In genomic region chr20:4813076-4813838, GRCh38 we compare ENCODE assay signal across 7 cellular contexts. TPM values are rescaled to one million over a fixed set of nuclear protein-coding genes. Genes with fewer than 3 reads are reported as not detected.
DNase-seq lines count a peak whose midpoint lies in the region; ATAC-seq, FAIRE-seq and TF ChIP-seq lines count a peak whose summit lies in the region.

No MANE protein-coding gene starts in this region.

- peaks cover 0 to 45% (median 14%) of the 10 kb centered on the region in 5 donors for H3K36me3 Mint-ChIP-seq in naive thymus-derived CD4-positive, alpha-beta T cell

- TF ChIP-seq CTCF in K562 (IDR thresholded peaks at IDR 0.05 in 2 of 3, conservative IDR thresholded peaks at IDR 0.05 in 1 of 3; ENCODE audit: insufficient read depth in 2 of 3, low read depth in 1 of 3, low read length in 3 of 3): no peak

- no peak for TF ChIP-seq POLR2A in K562 (conservative IDR thresholded peaks at IDR 0.05)

- H3K79me2 ChIP-seq in K562 (ENCODE audit: control insufficient read depth, insufficient read depth, low read length): no peaks in the 10 kb centered on the region

- H3K4me3 ChIP-seq in K562: no peak overlapping the region
- H3K4me3 ChIP-seq in naive thymus-derived CD4-positive, alpha-beta T cell (ENCODE audit: low read length): peak overlapping the region; percentile 86

- peaks cover 0 to 2% (median 0%) of the 10 kb centered on the region in 11 donors for H3K9me3 Mint-ChIP-seq in naive thymus-derived CD4-positive, alpha-beta T cell

- H3K9me3 ChIP-seq in KOPT-K1 (ENCODE audit: insufficient read depth, low read length, poor library complexity, severe bottlenecking) (no peaks in the 10 kb centered on the region), K562 (replicated peaks; ENCODE audit: control insufficient read depth, insufficient read depth, low read depth, low read length) (no peaks in the 10 kb centered on the region)
- no peaks in the 10 kb centered on the region for H3K9me3 ChIP-seq in naive thymus-derived CD4-positive, alpha-beta T cell (ENCODE audit: control insufficient read depth in 2 of 3, low read length in 3 of 3)

- no peak overlapping the region for H3K4me2 ChIP-seq in K562 (ENCODE audit: insufficient read depth, low read length)

- no peaks in the 10 kb centered on the region for H4K20me1 ChIP-seq in K562 (replicated peaks; ENCODE audit: control insufficient read depth, insufficient read depth, low read length)

- CTCF ChIA-PET in K562 (lab: Yijun Ruan, JAX; ENCODE audit: low intra/inter-chr PET ratio): no interaction called here
- CTCF ChIA-PET in naive thymus-derived CD4-positive, alpha-beta T cell (lab: Charles Lee): interaction anchor here (0.6 to 2.4 kb wide), 11 partner anchors 10 to 242 kb away, joined by 3 to 9 read pairs (median 3); no protein-coding TSS in a partner anchor

- H3K4me1 Mint-ChIP-seq in naive thymus-derived CD4-positive, alpha-beta T cell: peaks cover 65 to 92% (median 88%) of the 10 kb centered on the region in 7 donors

- TF ChIP-seq EP300 in K562 (IDR thresholded peaks at IDR 0.05; ENCODE audit: low read length): no peak

- H3K27me3 ChIP-seq in K562 (ENCODE audit: control insufficient read depth in 2 of 2, insufficient read depth in 2 of 2, low read length in 2 of 2): peaks cover 8 to 38% of the 10 kb centered on the region in 2 experiments; a peak in 3 of 5 replicates
- no peaks in the 10 kb centered on the region for H3K27me3 ChIP-seq in naive thymus-derived CD4-positive, alpha-beta T cell (ENCODE audit: control insufficient read depth in 2 of 2, insufficient read depth in 2 of 2, low read length in 2 of 2)

- ATAC-seq in GM19438 (IDR thresholded peaks at IDR 0.05; ENCODE audit: low read depth, unreplicated experiment) (peak; percentile 27), K562 (no peak), GM21381 (IDR thresholded peaks at IDR 0.05; ENCODE audit: unreplicated experiment) (no peak)
- ATAC-seq in naive thymus-derived CD4-positive, alpha-beta T cell: no peak

- POLR2A ChIA-PET in K562 (lab: Yijun Ruan, JAX): no interaction called here
- POLR2A ChIA-PET in naive thymus-derived CD4-positive, alpha-beta T cell (lab: Charles Lee): interaction anchor here (0.6 to 2.9 kb wide), 13 partner anchors 9 to 780 kb away, joined by 3 to 10 read pairs (median 4); partner anchors contain the start of gene PCNA

- no TSS peak for BruUV-seq in K562 (replicated peaks; lab: Mats Ljungman, UMichigan)

- peak overlapping the region; percentile 65 for H3K27ac ChIP-seq in KOPT-K1 (ENCODE audit: low read depth, low read length, poor library complexity, severe bottlenecking)
- H3K27ac ChIP-seq in K562 (ENCODE audit: extremely low read depth, low read depth, low read length): no peak overlapping the region
- peak overlapping the region; percentile 98 for H3K27ac ChIP-seq in naive thymus-derived CD4-positive, alpha-beta T cell (ENCODE audit: low read depth, low read length)

- H3K36me3 ChIP-seq in KOPT-K1 (ENCODE audit: insufficient read depth, low read length) (peaks cover 9% of the 10 kb centered on the region; the same call in 1 of the 2 replicates), K562 (ENCODE audit: control insufficient read depth, insufficient read depth, low read length) (no peaks in the 10 kb centered on the region)
- no peaks in the 10 kb centered on the region for H3K36me3 ChIP-seq in naive thymus-derived CD4-positive, alpha-beta T cell (ENCODE audit: control insufficient read depth in 2 of 3, insufficient read depth in 3 of 3, low read length in 3 of 3)

- 4% methylated on average over 13 of the region's 22 CpGs for WGBS in K562 (ENCODE audit: insufficient coverage, low coverage, missing lambda C conversion rate)

- in situ Hi-C loops in K562 (cut with MboI): no loop called here

- no peak overlapping the region for H2AFZ ChIP-seq in K562 (ENCODE audit: low read depth, low read length)

- no peak for TF ChIP-seq RAD21 in K562 (CRISPR knock-in tag; conservative IDR thresholded peaks at IDR 0.05 in 1 of 2, IDR thresholded peaks at IDR 0.05 in 1 of 2)

- no peaks in the 10 kb centered on the region for H3K27me3 Mint-ChIP-seq in naive thymus-derived CD4-positive, alpha-beta T cell

- H3K9me1 ChIP-seq in K562 (ENCODE audit: control insufficient read depth, insufficient read depth, low read length): no peaks in the 10 kb centered on the region

- no peak for FAIRE-seq in K562 (lab: Jason Lieb, UNC)
- no peak for FAIRE-seq in GM19239 (lab: Jason Lieb, UNC)

- H3K9ac ChIP-seq in K562 (ENCODE audit: insufficient read depth in 1 of 2, low read depth in 2 of 2, low read length in 2 of 2): no peak overlapping the region

- peak overlapping the region; percentile 97 to 100 (median 99) for H3K27ac Mint-ChIP-seq in naive thymus-derived CD4-positive, alpha-beta T cell

- intact Hi-C loops in K562 (cut with micrococcal nuclease): no loop called here
- intact Hi-C loops in naive thymus-derived CD4-positive, alpha-beta T cell (cut with micrococcal nuclease): loop anchor here (5.0 to 10.0 kb wide), 7 partner anchors 54 to 1721 kb away; partner anchors contain the start of gene SLC23A2 (in 1 of the 2)

- H3K4me1 ChIP-seq in K562 (replicated peaks in 1 of 2; ENCODE audit: control insufficient read depth in 2 of 2, insufficient read depth in 2 of 2, low read length in 2 of 2): no peaks in the 10 kb centered on the region; a peak in 1 of 5 replicates
- H3K4me1 ChIP-seq in naive thymus-derived CD4-positive, alpha-beta T cell (ENCODE audit: control insufficient read depth in 2 of 2, insufficient read depth in 2 of 2, low read length in 2 of 2): peaks cover 76% of the 10 kb centered on the region in 2 donors

- DNase-seq in K562 (ENCODE audit: extremely low read depth in 1 of 4, low spot score in 3 of 4) (no peak), NCI-H526 treated with DMSO at 0.1 percent for 48 hours (lab: John Stamatoyannopoulos, UW) (no peak), GM19239 (ENCODE audit: insufficient read length, low spot score) (no peak)
- peak in 3 of 9 donors; percentile 17 to 39 (median 22) for DNase-seq in naive thymus-derived CD4-positive, alpha-beta T cell

- peak overlapping the region; percentile 78 to 99 (median 92) for H3K4me3 Mint-ChIP-seq in naive thymus-derived CD4-positive, alpha-beta T cell

TF ChIP-seq in K562, 482 proteins besides CTCF, POLR2A, EP300 and RAD21:
- TF ChIP-seq EGR1 (conservative IDR thresholded peaks at IDR 0.05): peak; percentile 60
- TF ChIP-seq FOXJ3 (CRISPR knock-in tag; IDR thresholded peaks at IDR 0.05): no peak

RNA-seq across cellular contexts. Expression of gene RASSF2, which starts 10.2 kb away (rescaled TPM):
- total RNA-seq in K562 (2011; cell fraction: chromatin; rRNA removed; ENCODE audit: low replicate concordance): not detected in 2 replicates
- total RNA-seq in K562 (2011; cell fraction: nucleolus; rRNA removed): not detected in 2 replicates
- total RNA-seq in K562 (2011; cell fraction: nucleoplasm; rRNA removed): not detected in 2 replicates
- total RNA-seq in K562 (2014; rRNA removed) (0.04 and 0.09 TPM in 2 replicates), K562 (2014; rRNA removed; fragmentation: Illumina TruSeq; extraction: Trizol) (not detected in 2 replicates), K562 (2015; rRNA removed; fragmentation: Illumina TruSeq; extraction: Trizol) (0.11 TPM in 2 replicates), K562 (2021) (0.09 and 0.13 TPM in 2 replicates)
- polyA plus RNA-seq in K562 (2011; rRNA removed) (0.01 and 0.03 TPM in 2 replicates), K562 (2014; fragmentation: Illumina TruSeq; extraction: Trizol) (0.03 TPM in 1 of 2 replicates, not detected in the other), K562 (2014; fragmentation: Nextera tagmentation; extraction: Ambion mirVana) (under 1 TPM in 1 of 2 experiments, not detected in 1; 0.01 TPM), K562 (2014; rRNA removed) (0.07 TPM in 1 of 2 replicates, not detected in the other)
- polyA plus RNA-seq in K562 (2011; cell fraction: cytosol; rRNA removed): 0.01 TPM in 1 of 2 replicates, not detected in the other
- polyA plus RNA-seq in K562 (2011; cell fraction: nucleus; rRNA removed): 0.03 TPM in 1 of 2 replicates, not detected in the other
- polyA plus RNA-seq in K562 (2012): 0.03 and 0.06 TPM in 2 replicates
- polyA minus RNA-seq in K562 (2011; rRNA and poly(A)+ RNA removed): 0.06 TPM in 1 of 2 replicates, not detected in the other
- polyA minus RNA-seq in K562 (2011; cell fraction: cytosol; rRNA and poly(A)+ RNA removed): not detected in 2 replicates
- 0.13 TPM in 1 of 2 replicates, not detected in the other for polyA minus RNA-seq in K562 (2011; cell fraction: nucleus; rRNA and poly(A)+ RNA removed)
- total RNA-seq in naive thymus-derived CD4-positive, alpha-beta T cell: 10 to 100 TPM; 24.7 to 67.4 (median 27.0) TPM
- 10 to 100 TPM; 23.0 to 44.6 TPM for polyA plus RNA-seq in naive thymus-derived CD4-positive, alpha-beta T cell

Comparison
In these comparisons a context has a peak if more than half of its experiments do, and no peak if none do; other contexts are left out.
1. RNA of gene RASSF2, which starts 10.2 kb away (total RNA-seq): 24.7 to 67.4 TPM in naive thymus-derived CD4-positive, alpha-beta T cell; 0.04 to 0.13 TPM in K562; every median in the first group is over 10 times any median in the second.